ENCODE assay signal across 12 cellular contexts in the genomic region with DNA sequence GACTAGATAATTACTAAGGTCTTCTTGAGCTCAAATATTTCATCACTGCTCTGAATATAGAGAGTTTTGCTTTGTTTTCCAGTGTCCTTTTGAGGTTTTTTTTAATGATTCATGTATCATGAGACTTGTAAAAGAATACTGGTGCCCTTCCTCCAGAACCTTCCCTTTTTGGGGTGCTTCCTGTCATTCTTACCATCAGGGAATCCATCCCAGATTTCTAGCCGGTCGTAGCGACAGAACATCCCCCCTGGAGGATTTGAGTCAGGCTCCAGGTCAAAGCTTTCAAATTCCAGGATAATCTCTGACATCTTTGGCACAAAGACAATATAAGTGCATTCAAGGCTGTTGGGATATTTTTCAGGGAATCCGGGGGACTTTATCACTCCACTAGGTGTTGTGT.
DNase-seq lines count a peak whose midpoint lies in the region; ATAC-seq and TF ChIP-seq lines count a peak whose summit lies in the region.
"Had no signal": no experiment of that assay in that cellular context is flagged by ENCODE, and none has a peak within 500 bp of the region (broad histone marks: within the 10 kb centered on the region; RNA-seq: fewer than 3 reads in every experiment).

No MANE protein-coding gene starts in this region.

- H2AK5ac ChIP-seq in IMR-90 (ENCODE audit: low read depth, low read length): 0 out of 2 replicates have a peak overlapping the region, but pooled peaks have one; percentile 59

- H4K20me1 ChIP-seq in IMR-90 (ENCODE audit: insufficient read depth, low read length): no peaks in the 10 kb centered on the region

- H3K23ac ChIP-seq in IMR-90 (ENCODE audit: low read depth, low read length): peak overlapping the region; percentile 48; the same call in 1 of the 2 replicates

- H3K4me1 Mint-ChIP-seq in chondrocyte (ENCODE audit: low read depth) (peaks cover 50% of the 10 kb centered on the region), mesothelial cell of epicardium (peaks cover 30% of the 10 kb centered on the region)

- CTCF ChIA-PET in IMR-90 (lab: Yijun Ruan, JAX) (no interaction called here), GM10248 (lab: Yijun Ruan, JAX) (no interaction called here)

- H3K4me1 ChIP-seq in IMR-90 (ENCODE audit: control insufficient read depth, insufficient read depth, low read length) (peaks cover 12% of the 10 kb centered on the region), adrenal gland (replicated peaks in 1 of 2) (peaks cover 0 to 13% of the 10 kb centered on the region in 2 donors)

- peak overlapping the region; percentile 86 for H2BK120ac ChIP-seq in IMR-90 (ENCODE audit: low read depth, low read length)

- H3K14ac ChIP-seq in IMR-90 (replicated peaks; ENCODE audit: low read depth, low read length): peak overlapping the region; percentile 88

- H3K56ac ChIP-seq in IMR-90 (ENCODE audit: extremely low read depth, insufficient read depth, low read length): peak overlapping the region; percentile 40; the same call in 1 of the 2 replicates

- H3K79me1 ChIP-seq in IMR-90 (ENCODE audit: low read depth in 1 of 2, low read length in 2 of 2): peaks cover 0 to 51% of the 10 kb centered on the region in 2 experiments; a peak in 3 of 4 replicates

- BruUV-seq in IMR-90 (replicated peaks; lab: Mats Ljungman, UMichigan): no TSS peak

- no peak overlapping the region for H3K9ac ChIP-seq in IMR-90 (ENCODE audit: low read depth, low read length)

- DNase-seq in AG09309 (ENCODE audit: low read depth) (peak; percentile 60), IMR-90 (peak; percentile 39), chondrocyte (ENCODE audit: low spot score) (no peak), mesothelial cell of epicardium (ENCODE audit: low spot score in 2 of 2, unreplicated experiment in 2 of 2) (no peak), GM10248 (ENCODE audit: extremely low spot score) (no peak), adrenal gland (no peak), NOMO-1 treated with DMSO at 0.1 percent for 48 hours (lab: John Stamatoyannopoulos, UW; ENCODE audit: unreplicated experiment) (no peak)
- DNase-seq: kidney, NCI-H524 had no signal

- H3K9me1 ChIP-seq in IMR-90 (ENCODE audit: insufficient read depth, low read length): peaks cover 5% of the 10 kb centered on the region

- H3K4me3 Mint-ChIP-seq in chondrocyte (ENCODE audit: unreplicated experiment) (no peak overlapping the region), mesothelial cell of epicardium (no peak overlapping the region)
- H3K4me3 Mint-ChIP-seq: stimulated activated effector memory CD8-positive, alpha-beta T cell treated with anti-CD3 and anti-CD28 coated beads, Interleukin-12 subunit alpha, Interleukin-12 subunit beta, amount 100 ng/mL, for 72 hours had no signal

- ATAC-seq in IMR-90 (ENCODE audit: low read depth) (no peak), GM18502 (IDR thresholded peaks at IDR 0.05; ENCODE audit: poor library complexity, unreplicated experiment) (no peak)

- H2AFZ ChIP-seq in IMR-90 (replicated peaks; ENCODE audit: low read length, poor library complexity): no peak overlapping the region

- H3K27me3 Mint-ChIP-seq in chondrocyte (ENCODE audit: low read depth) (no peaks in the 10 kb centered on the region), mesothelial cell of epicardium (ENCODE audit: low read depth) (no peaks in the 10 kb centered on the region)

- intact Hi-C loops in IMR-90 (cut with micrococcal nuclease): no loop called here
- intact Hi-C loops in adrenal gland (cut with DNase I): no loop called here

- H3K9me3 ChIP-seq in IMR-90 (ENCODE audit: control insufficient read depth, insufficient read depth, low read length) (no peaks in the 10 kb centered on the region), adrenal gland (replicated peaks in 1 of 3) (no peaks in the 10 kb centered on the region)

- POLR2A ChIA-PET in IMR-90 (lab: Charles Lee; ENCODE audit: unreplicated experiment): no interaction called here
- POLR2A ChIA-PET in GM10248 (lab: Yijun Ruan, JAX): no interaction called here

- H3K4ac ChIP-seq in IMR-90 (ENCODE audit: low read depth, low read length): peak overlapping the region; percentile 78

- TF ChIP-seq POLR2A in IMR-90 (IDR thresholded peaks at IDR 0.05; ENCODE audit: low read depth, low read length): no peak
- TF ChIP-seq POLR2A in adrenal gland (IDR thresholded peaks at IDR 0.05): no peak

- H3K18ac ChIP-seq in IMR-90 (ENCODE audit: low read depth, low read length): peak overlapping the region; percentile 42; the same call in 1 of the 2 replicates

- H3K27me3 ChIP-seq in IMR-90 (ENCODE audit: control insufficient read depth, insufficient read depth, low read length): no peaks in the 10 kb centered on the region
- no peaks in the 10 kb centered on the region for H3K27me3 ChIP-seq in adrenal gland

- H3K4me3 ChIP-seq in AG09309 (ENCODE audit: control insufficient read depth, low read depth, low read length): no peak overlapping the region
- H3K4me3 ChIP-seq in IMR-90 (ENCODE audit: insufficient read depth, low read depth, low read length): no peak overlapping the region
- H3K4me3 ChIP-seq in adrenal gland: no peak overlapping the region

- WGBS in IMR-90 (ENCODE audit: extremely low coverage in 2 of 2, insufficient read length in 1 of 2), 2 experiments: no CpG with 5 or more reads among the region's 4 CpGs
- WGBS in adrenal gland, 4 donors: 25 to 46% (median 31%) methylated on average over 4 of the region's 4 CpGs

- H2AK9ac ChIP-seq in IMR-90 (replicated peaks; ENCODE audit: low read depth, low read length, poor library complexity): no peak overlapping the region

- H3K27ac Mint-ChIP-seq in chondrocyte (ENCODE audit: unreplicated experiment): peak overlapping the region; percentile 94
- peak overlapping the region; percentile 27 for H3K27ac Mint-ChIP-seq in mesothelial cell of epicardium
- H3K27ac Mint-ChIP-seq: stimulated activated effector memory CD8-positive, alpha-beta T cell treated with anti-CD3 and anti-CD28 coated beads, Interleukin-12 subunit alpha, Interleukin-12 subunit beta, amount 100 ng/mL, for 72 hours had no signal

- peaks cover 19% of the 10 kb centered on the region for H3K36me3 Mint-ChIP-seq in chondrocyte (ENCODE audit: low read depth)
- H3K36me3 Mint-ChIP-seq in mesothelial cell of epicardium: peaks cover 16% of the 10 kb centered on the region
- H3K36me3 Mint-ChIP-seq: stimulated activated effector memory CD8-positive, alpha-beta T cell treated with anti-CD3 and anti-CD28 coated beads, Interleukin-12 subunit alpha, Interleukin-12 subunit beta, amount 100 ng/mL, for 72 hours had no signal

- peak overlapping the region; percentile 25 to 27; a peak in 3 of 4 replicates for H4K8ac ChIP-seq in IMR-90 (ENCODE audit: low read depth in 2 of 2, low read length in 2 of 2)

- peak overlapping the region; percentile 84 for H2BK5ac ChIP-seq in IMR-90 (ENCODE audit: low read depth, low read length, poor library complexity, severe bottlenecking)

- no peak for TF ChIP-seq CTCF in AG09309 (IDR thresholded peaks at IDR 0.05; ENCODE audit: control insufficient read depth, insufficient read depth, low read depth, low read length, missing control alignments)
- TF ChIP-seq CTCF in IMR-90 (conservative IDR thresholded peaks at IDR 0.05; ENCODE audit: low read depth, low read length): no peak
- TF ChIP-seq CTCF in chondrocyte (IDR thresholded peaks at IDR 0.05): no peak
- TF ChIP-seq CTCF in mesothelial cell of epicardium (IDR thresholded peaks at IDR 0.05; ENCODE audit: unreplicated experiment): no peak
- no peak for TF ChIP-seq CTCF in GM10248 (IDR thresholded peaks at IDR 0.05; ENCODE audit: control extremely low read depth, extremely low read depth, low read depth, missing control alignments)
- TF ChIP-seq CTCF in adrenal gland (IDR thresholded peaks at IDR 0.05): no peak

- H2BK15ac ChIP-seq in IMR-90 (ENCODE audit: low read depth, low read length): peak overlapping the region; percentile 16; the same call in 2 of the 3 replicates

- H2BK20ac ChIP-seq in IMR-90 (ENCODE audit: low read depth, low read length): peak overlapping the region; percentile 92; the same call in 1 of the 2 replicates

- H3K36me3 ChIP-seq in IMR-90 (ENCODE audit: control insufficient read depth, insufficient read depth, low read length): peaks cover 12% of the 10 kb centered on the region
- peaks cover 0 to 37% of the 10 kb centered on the region in 2 donors for H3K36me3 ChIP-seq in adrenal gland (replicated peaks in 1 of 2)

- peak overlapping the region; percentile 78 for H4K5ac ChIP-seq in IMR-90 (ENCODE audit: low read depth, low read length)

- H3K4me2 ChIP-seq in IMR-90 (ENCODE audit: low read depth, low read length): peak overlapping the region; percentile 22

- in situ Hi-C loops in IMR-90 (cut with MboI; ENCODE audit: low sequenced_read_pairs): no loop called here

- dilution Hi-C loops in IMR-90 (cut with HindIII; ENCODE audit: low sequenced_read_pairs, unreplicated experiment): no loop called here

- H3K27ac ChIP-seq in IMR-90 (ENCODE audit: insufficient read depth, low read length) (peak overlapping the region; percentile 54; the same call in 1 of the 2 replicates), adrenal gland (peak overlapping the region in 2 of 5 donors; percentile 38 to 45)
- H3K27ac ChIP-seq: C4-2B had no signal

- TF ChIP-seq RAD21 in IMR-90 (IDR thresholded peaks at IDR 0.05; ENCODE audit: low read length): no peak

- no peaks in the 10 kb centered on the region for H3K9me3 Mint-ChIP-seq in chondrocyte (ENCODE audit: low read depth)
- no peaks in the 10 kb centered on the region for H3K9me3 Mint-ChIP-seq in mesothelial cell of epicardium
- H3K9me3 Mint-ChIP-seq: stimulated activated effector memory CD8-positive, alpha-beta T cell treated with anti-CD3 and anti-CD28 coated beads, Interleukin-12 subunit alpha, Interleukin-12 subunit beta, amount 100 ng/mL, for 72 hours had no signal

- H4K91ac ChIP-seq in IMR-90 (ENCODE audit: insufficient read depth, low read depth, low read length): peak overlapping the region; percentile 57

TF ChIP-seq in IMR-90, 13 proteins besides CTCF, POLR2A, EP300 and RAD21:
- TF ChIP-seq ELK1 (IDR thresholded peaks at IDR 0.05; ENCODE audit: borderline replicate concordance, low read depth, low read length): no peak

Comparison
In these comparisons a context has a peak if more than half of its experiments do, and no peak if none do; other contexts are left out.
1. DNase-seq: peak in AG09309 (single experiment) and IMR-90 (single experiment); none in chondrocyte (single experiment), mesothelial cell of epicardium (0 of 2), GM10248 (single experiment), adrenal gland (0 of 7) and NOMO-1 treated with DMSO at 0.1 percent for 48 hours (single experiment).